In genomic region chr16:15494231-15494630, GRCh38 we compare ENCODE assay signal across 13 cellular contexts. TPM values are rescaled to one million over a fixed set of nuclear protein-coding genes. Genes with fewer than 3 reads are reported as not detected.
DNase-seq lines count a peak whose midpoint lies in the region; ATAC-seq and TF ChIP-seq lines count a peak whose summit lies in the region.
"Had no signal": no experiment of that assay in that cellular context is flagged by ENCODE, and none has a peak within 500 bp of the region (broad histone marks: within the 10 kb centered on the region; RNA-seq: fewer than 3 reads in every experiment).

No MANE protein-coding gene starts in this region.

- no peaks in the 10 kb centered on the region for H3K27me3 ChIP-seq in SJSA1 (replicated peaks)
- no peaks in the 10 kb centered on the region for H3K27me3 ChIP-seq in gastroesophageal sphincter
- no peaks in the 10 kb centered on the region for H3K27me3 ChIP-seq in subcutaneous abdominal adipose tissue (ENCODE audit: control insufficient read depth in 5 of 5, insufficient read depth in 4 of 5, low read length in 5 of 5)
- no peaks in the 10 kb centered on the region for H3K27me3 ChIP-seq in CD4-positive, alpha-beta T cell (ENCODE audit: control insufficient read depth, insufficient read depth, low read length)
- H3K27me3 ChIP-seq in H7 (ENCODE audit: control insufficient read depth, insufficient read depth, low read length) = no peaks in the 10 kb centered on the region
- H3K27me3 ChIP-seq: BLaER1, pancreas, upper lobe of left lung had no signal

- peaks cover 42% of the 10 kb centered on the region for H3K4me1 Mint-ChIP-seq in activated naive CD4-positive, alpha-beta T cell treated with anti-CD3 and anti-CD28 coated beads, Interleukin-2, amount 50 U/mL, for 24 hours
- no peaks in the 10 kb centered on the region for H3K4me1 Mint-ChIP-seq in CD4-positive, alpha-beta T cell (ENCODE audit: low read depth)

- H3K27me3 Mint-ChIP-seq in activated naive CD4-positive, alpha-beta T cell treated with anti-CD3 and anti-CD28 coated beads, Interleukin-2, amount 50 U/mL, for 24 hours = no peaks in the 10 kb centered on the region
- no peaks in the 10 kb centered on the region for H3K27me3 Mint-ChIP-seq in CD4-positive, alpha-beta T cell

- H3K27ac ChIP-seq in SJSA1 (peak overlapping the region; percentile 71), gastroesophageal sphincter (peak overlapping the region in 3 of 4 donors; percentile 43 to 63 (median 52)), subcutaneous abdominal adipose tissue (ENCODE audit: low read depth, low read length) (peak overlapping the region; percentile 64)
- H3K27ac ChIP-seq in CD4-positive, alpha-beta T cell (ENCODE audit: low read depth, low read length) = no peak overlapping the region
- H3K27ac ChIP-seq: BLaER1, pancreas, upper lobe of left lung had no signal

- peak overlapping the region; percentile 35 for H3K4me3 Mint-ChIP-seq in activated naive CD4-positive, alpha-beta T cell treated with anti-CD3 and anti-CD28 coated beads, Interleukin-2, amount 50 U/mL, for 24 hours
- no peak overlapping the region for H3K4me3 Mint-ChIP-seq in CD4-positive, alpha-beta T cell

- H3K36me3 Mint-ChIP-seq in activated naive CD4-positive, alpha-beta T cell treated with anti-CD3 and anti-CD28 coated beads, Interleukin-2, amount 50 U/mL, for 24 hours = peaks cover 3% of the 10 kb centered on the region
- H3K36me3 Mint-ChIP-seq in CD4-positive, alpha-beta T cell (ENCODE audit: low read depth) = no peaks in the 10 kb centered on the region

- no peak for DNase-seq in activated naive CD4-positive, alpha-beta T cell treated with Interleukin-2 at 50 U/mL for 16 hours
- DNase-seq in SJSA1 (ENCODE audit: low read depth in 1 of 2, low spot score in 2 of 2) (peak in 1 of 2 experiments; percentile 56), H7 (no peak)
- no peak for DNase-seq in CD4-positive, alpha-beta T cell
- DNase-seq: activated gamma-delta T cell, pancreas, upper lobe of left lung had no signal

- POLR2A ChIA-PET in CD4-positive, alpha-beta T cell (lab: Charles Lee) = no interaction called here

- ATAC-seq in gastroesophageal sphincter = peak; percentile 65
- ATAC-seq in CD4-positive, alpha-beta T cell (ENCODE audit: poor library complexity) = no peak
- no peak for ATAC-seq in GM18519 (IDR thresholded peaks at IDR 0.05; ENCODE audit: low FRiP score, unreplicated experiment)

- H3K9ac ChIP-seq in subcutaneous abdominal adipose tissue (ENCODE audit: low read length in 5 of 5) = no peak overlapping the region
- H3K9ac ChIP-seq: BLaER1 had no signal

- TF ChIP-seq CTCF in gastroesophageal sphincter (IDR thresholded peaks at IDR 0.05) = no peak
- TF ChIP-seq CTCF in CD4-positive, alpha-beta T cell (IDR thresholded peaks at IDR 0.05) = no peak

- H3K4me1 ChIP-seq in SJSA1 (replicated peaks) (peaks cover 28% of the 10 kb centered on the region), gastroesophageal sphincter (peaks cover 0 to 52% (median 11%) of the 10 kb centered on the region in 3 donors), subcutaneous abdominal adipose tissue (ENCODE audit: control insufficient read depth in 5 of 5, insufficient read depth in 5 of 5, low read length in 5 of 5) (peaks cover 2 to 18% (median 11%) of the 10 kb centered on the region in 5 donors)
- H3K4me1 ChIP-seq: pancreas, upper lobe of left lung had no signal

- H3K27ac Mint-ChIP-seq in activated naive CD4-positive, alpha-beta T cell treated with anti-CD3 and anti-CD28 coated beads, Interleukin-2, amount 50 U/mL, for 24 hours = peak overlapping the region; percentile 82
- no peak overlapping the region for H3K27ac Mint-ChIP-seq in CD4-positive, alpha-beta T cell

- CTCF ChIA-PET in CD4-positive, alpha-beta T cell (lab: Charles Lee) = no interaction called here

- H3K4me3 ChIP-seq in SJSA1 (no peak overlapping the region), gastroesophageal sphincter (no peak overlapping the region), subcutaneous abdominal adipose tissue (ENCODE audit: low read depth in 1 of 5, low read length in 5 of 5) (no peak overlapping the region), H7 (ENCODE audit: insufficient read depth, low read depth, low read length) (no peak overlapping the region)
- H3K4me3 ChIP-seq: BLaER1, lung, pancreas, upper lobe of left lung had no signal

- no peaks in the 10 kb centered on the region for H3K36me3 ChIP-seq in SJSA1
- no peaks in the 10 kb centered on the region for H3K36me3 ChIP-seq in gastroesophageal sphincter
- H3K36me3 ChIP-seq in subcutaneous abdominal adipose tissue (ENCODE audit: control insufficient read depth in 5 of 5, insufficient read depth in 5 of 5, low read length in 5 of 5) = no peaks in the 10 kb centered on the region
- H3K36me3 ChIP-seq in H7 (replicated peaks; ENCODE audit: control insufficient read depth, insufficient read depth, low read length) = no peaks in the 10 kb centered on the region
- H3K36me3 ChIP-seq: BLaER1, pancreas, upper lobe of left lung had no signal

- TF ChIP-seq POLR2A in gastroesophageal sphincter (IDR thresholded peaks at IDR 0.05) = no peak

- TF ChIP-seq EP300 in gastroesophageal sphincter (IDR thresholded peaks at IDR 0.05) = no peak

- H3K9me3 ChIP-seq in SJSA1 (replicated peaks) = no peaks in the 10 kb centered on the region
- no peaks in the 10 kb centered on the region for H3K9me3 ChIP-seq in gastroesophageal sphincter
- peaks cover 0 to 2% (median 0%) of the 10 kb centered on the region in 5 donors for H3K9me3 ChIP-seq in subcutaneous abdominal adipose tissue (ENCODE audit: control insufficient read depth in 5 of 5, low read length in 5 of 5)
- no peaks in the 10 kb centered on the region for H3K9me3 ChIP-seq in CD4-positive, alpha-beta T cell (ENCODE audit: control insufficient read depth, low read length)
- H3K9me3 ChIP-seq: pancreas, upper lobe of left lung had no signal

- H3K9me3 Mint-ChIP-seq in activated naive CD4-positive, alpha-beta T cell treated with anti-CD3 and anti-CD28 coated beads, Interleukin-2, amount 50 U/mL, for 24 hours = no peaks in the 10 kb centered on the region
- no peaks in the 10 kb centered on the region for H3K9me3 Mint-ChIP-seq in CD4-positive, alpha-beta T cell

- intact Hi-C loops in CD4-positive, alpha-beta T cell (cut with DNase I, micrococcal nuclease) = no loop called here

- WGBS in gastroesophageal sphincter (ENCODE audit: low coverage in 1 of 2), 2 donors = 20 to 25% methylated on average over 2 to 4 of the region's 4 CpGs

RNA-seq across cellular contexts. Expression of gene BMERB1, which starts 59.8 kb away (rescaled TPM):
- total RNA-seq in SJSA1 (2014; rRNA removed; shearing (Covaris generic)) = 29.1 and 34.6 TPM in 2 replicates
- total RNA-seq in gastroesophageal sphincter = 100 to 1,000 TPM in 2 of 4 donors, 10 to 100 TPM in 2; 84.5 to 135 (median 101) TPM
- under 1 TPM; 0.85 to 0.98 TPM for total RNA-seq in CD4-positive, alpha-beta T cell
- 7.8 and 13.3 TPM in 2 replicates for total RNA-seq in H7 (2014; rRNA removed; shearing (Covaris generic))
